Comparison of ENCODE assay signal across 8 cellular contexts in genomic region chr6:35146453-35146852, GRCh38. TPM values are rescaled to one million over a fixed set of nuclear protein-coding genes. Genes with fewer than 3 reads are reported as not detected.
DNase-seq lines count a peak whose midpoint lies in the region; ATAC-seq and TF ChIP-seq lines count a peak whose summit lies in the region.

No MANE protein-coding gene starts in this region.

- DNase-seq in A172 (ENCODE audit: low spot score) (peak; percentile 25), ELF-1 (ENCODE audit: low read depth, low spot score) (peak; percentile 69), NCI-H2029 treated with DMSO at 0.1 percent for 48 hours (lab: John Stamatoyannopoulos, UW) (peak; percentile 8), astrocyte of the hippocampus (ENCODE audit: low read depth, low spot score) (peak; percentile 74), inferior parietal cortex (ENCODE audit: extremely low spot score) (peak; percentile 52), thyroid gland (peak; percentile 83)
- no peak for DNase-seq in activated CD4-positive, CD25-positive, alpha-beta regulatory T cell (lab: John Stamatoyannopoulos, UW)

- no peak overlapping the region for H3K27ac ChIP-seq in thyroid gland

- TF ChIP-seq CTCF in thyroid gland (IDR thresholded peaks at IDR 0.05) = peak; percentile 29 to 90 (median 78)

- TF ChIP-seq POLR2A in thyroid gland (IDR thresholded peaks at IDR 0.05) = no peak

- intact Hi-C loops in thyroid gland (cut with DNase I) = no loop called here

- no peak for ATAC-seq in HG03565 (IDR thresholded peaks at IDR 0.05; ENCODE audit: unreplicated experiment)

- 39 to 70% methylated on average over 6 of the region's 6 CpGs for WGBS in thyroid gland, 2 donors

- peaks cover 14 to 26% of the 10 kb centered on the region in 2 donors for H3K4me1 ChIP-seq in thyroid gland

- no peaks in the 10 kb centered on the region for H3K9me3 ChIP-seq in thyroid gland

- H3K27me3 ChIP-seq in thyroid gland = no peaks in the 10 kb centered on the region

- H3K36me3 ChIP-seq in thyroid gland = no peaks in the 10 kb centered on the region

- no peak overlapping the region for H3K4me3 ChIP-seq in thyroid gland (replicated peaks in 1 of 3)

RNA-seq across cellular contexts. Expression of gene TCP11, which starts 5.3 kb away (rescaled TPM):
- not detected in 2 replicates for total RNA-seq in A172 (2014; rRNA removed; shearing (Covaris generic))
- 1 to 10 TPM in 2 of 4 donors, not detected in 2; 1.0 to 2.8 TPM for total RNA-seq in thyroid gland

Comparison
In these comparisons a context has a peak if more than half of its experiments do, and no peak if none do; other contexts are left out.
1. DNase-seq: peak in A172 (single experiment), ELF-1 (single experiment), NCI-H2029 treated with DMSO at 0.1 percent for 48 hours (single experiment), astrocyte of the hippocampus (single experiment), inferior parietal cortex (single experiment) and thyroid gland (2 of 2); none in activated CD4-positive, CD25-positive, alpha-beta regulatory T cell (0 of 4).